21 cellular contexts compared by ENCODE assay signal in the genomic region with DNA sequence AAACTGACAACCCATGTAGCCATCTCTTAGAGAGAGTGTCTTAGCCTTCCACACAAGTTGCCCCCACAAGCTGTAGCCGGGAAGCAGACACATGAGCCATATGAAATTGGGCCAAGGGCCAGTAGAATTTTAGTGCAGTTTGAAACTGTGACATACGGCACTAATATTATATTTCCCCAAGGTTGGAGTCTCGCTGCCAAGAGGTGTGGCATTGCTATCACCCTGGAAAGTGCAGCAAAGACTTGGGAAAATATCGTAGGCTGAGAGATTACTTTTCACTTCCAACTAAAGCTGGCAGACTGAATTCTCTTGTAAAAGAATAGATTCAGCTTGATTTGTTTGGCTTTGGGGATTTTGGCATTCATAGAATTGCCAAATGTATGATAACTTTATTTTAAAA.
"Had no signal": no experiment of that assay in that cellular context is flagged by ENCODE, and none has a peak within 500 bp of the region (broad histone marks: within the 10 kb centered on the region; RNA-seq: fewer than 3 reads in every experiment).

No MANE protein-coding gene starts in this region.

- H3K36me3 ChIP-seq: gastroesophageal sphincter, heart left ventricle, neural progenitor cell, sigmoid colon, spleen, tibial artery had no signal

- ATAC-seq: effector memory CD8-positive, alpha-beta T cell; foreskin keratinocyte; gastroesophageal sphincter; heart left ventricle; left lobe of liver; naive thymus-derived CD4-positive, alpha-beta T cell; psoas muscle; stimulated activated memory B cell treated with anti-CD40 and anti-IgM and Interleukin-4, amounts not matched to agents 10 μg/mL and 1 μg/mL and 100 μg/mL, for 72 hours; stimulated activated naive CD8-positive, alpha-beta T cell treated with anti-CD3 and anti-CD28 coated beads, Interleukin-15, Interleukin-2, amounts not matched to agents 100 U/mL and 50 U/mL, for 24 hours had no signal

- H3K4me3 ChIP-seq: gastroesophageal sphincter, heart left ventricle, hepatocyte, neural progenitor cell, psoas muscle, sigmoid colon, spleen, testis, tibial artery had no signal

- H3K9me3 ChIP-seq: gastroesophageal sphincter, heart left ventricle, psoas muscle, sigmoid colon, spleen, testis, tibial artery had no signal

- DNase-seq: cortex of kidney; effector memory CD8-positive, alpha-beta T cell; foreskin keratinocyte; heart left ventricle; kidney; mesenchymal stem cell; naive thymus-derived CD4-positive, alpha-beta T cell; posterior cingulate gyrus; psoas muscle; sigmoid colon; spleen; stimulated activated CD4-positive, alpha-beta T cell treated with anti-CD3 and anti-CD28 coated beads, Interleukin-4, amount 100 ng/mL, for 4 hours; stimulated activated naive CD8-positive, alpha-beta T cell treated with anti-CD3 and anti-CD28 coated beads, Interleukin-15, Interleukin-2, amounts not matched to agents 100 U/mL and 50 U/mL, for 24 hours; substantia nigra; testis; tibial artery had no signal

- H3K4me1 ChIP-seq: foreskin keratinocyte, gastroesophageal sphincter, neural progenitor cell, psoas muscle, sigmoid colon, spleen, testis, tibial artery had no signal
